In genomic region chr15:64130159-64130558, GRCh38 we compare ENCODE assay signal across 27 cellular contexts. TPM values are rescaled to one million over a fixed set of nuclear protein-coding genes. Genes with fewer than 3 reads are reported as not detected.
DNase-seq lines count a peak whose midpoint lies in the region; TF ChIP-seq lines count a peak whose summit lies in the region.
"Had no signal": no experiment of that assay in that cellular context is flagged by ENCODE, and none has a peak within 500 bp of the region (broad histone marks: within the 10 kb centered on the region; RNA-seq: fewer than 3 reads in every experiment).

No MANE protein-coding gene starts in this region.

- no peaks in the 10 kb centered on the region for H3K9me3 ChIP-seq in thyroid gland
- H3K9me3 ChIP-seq: BE2C, BLaER1 had no signal

- BruUV-seq in MCF 10A (replicated peaks; lab: Mats Ljungman, UMichigan), result no TSS peak

- no peak overlapping the region for H3K27ac Mint-ChIP-seq in progenitor cell of endocrine pancreas
- no peak overlapping the region for H3K27ac Mint-ChIP-seq in MCF 10A (ENCODE audit: low read depth, unreplicated experiment)
- H3K27ac Mint-ChIP-seq: CD4-positive, alpha-beta memory T cell; CD4-positive, CD25-positive, alpha-beta regulatory T cell had no signal

- peaks cover 37 to 52% of the 10 kb centered on the region in 2 donors for H3K36me3 ChIP-seq in thyroid gland

- H3K4me3 Mint-ChIP-seq in progenitor cell of endocrine pancreas (ENCODE audit: low read depth), result no peak overlapping the region
- H3K4me3 Mint-ChIP-seq in MCF 10A (ENCODE audit: unreplicated experiment), result no peak overlapping the region
- H3K4me3 Mint-ChIP-seq: CD14-positive monocyte; CD4-positive, alpha-beta memory T cell; CD4-positive, CD25-positive, alpha-beta regulatory T cell; CD8-positive, alpha-beta memory T cell had no signal

- H3K9me3 Mint-ChIP-seq in progenitor cell of endocrine pancreas (ENCODE audit: low read depth), result no peaks in the 10 kb centered on the region
- H3K9me3 Mint-ChIP-seq in MCF 10A (ENCODE audit: unreplicated experiment), result no peaks in the 10 kb centered on the region
- H3K9me3 Mint-ChIP-seq: CD14-positive monocyte; CD4-positive, alpha-beta memory T cell; CD4-positive, CD25-positive, alpha-beta regulatory T cell; CD8-positive, alpha-beta memory T cell had no signal

- POLR2A ChIA-PET in MCF 10A (lab: Yijun Ruan, JAX), result no interaction called here

- H3K36me3 Mint-ChIP-seq in progenitor cell of endocrine pancreas (ENCODE audit: insufficient read depth), result peaks cover 24% of the 10 kb centered on the region
- peaks cover 98% of the 10 kb centered on the region for H3K36me3 Mint-ChIP-seq in MCF 10A (ENCODE audit: insufficient read depth, unreplicated experiment)

- peaks cover 85 to 95% of the 10 kb centered on the region in 2 donors for H3K4me1 ChIP-seq in thyroid gland
- H3K4me1 ChIP-seq: BLaER1 had no signal

- H3K27me3 ChIP-seq in dorsolateral prefrontal cortex (no peaks in the 10 kb centered on the region), layer of hippocampus (ENCODE audit: control insufficient read depth, insufficient read depth, low read length) (no peaks in the 10 kb centered on the region), thyroid gland (no peaks in the 10 kb centered on the region)
- H3K27me3 ChIP-seq: BE2C, BLaER1 had no signal

- peak overlapping the region in 49 of 59 donors; percentile 8 to 99 (median 88) for H3K27ac ChIP-seq in dorsolateral prefrontal cortex
- peak overlapping the region; percentile 2 for H3K27ac ChIP-seq in layer of hippocampus (ENCODE audit: low read depth, low read length)
- peak overlapping the region; percentile 91 for H3K27ac ChIP-seq in substantia nigra (ENCODE audit: low read depth, low read length, poor library complexity, severe bottlenecking)
- peak overlapping the region; percentile 93 to 99 (median 96) for H3K27ac ChIP-seq in thyroid gland
- H3K27ac ChIP-seq: BLaER1 had no signal

- TF ChIP-seq CTCF in dorsolateral prefrontal cortex (IDR thresholded peaks at IDR 0.05 in 54 of 56, conservative IDR thresholded peaks at IDR 0.05 in 2 of 56; ENCODE audit: low read depth in 1 of 56, partially characterized antibody in 56 of 56), result no peak
- no peak for TF ChIP-seq CTCF in thyroid gland (IDR thresholded peaks at IDR 0.05)
- no peak for TF ChIP-seq CTCF in progenitor cell of endocrine pancreas (IDR thresholded peaks at IDR 0.05; ENCODE audit: unreplicated experiment)
- TF ChIP-seq CTCF in MCF 10A (IDR thresholded peaks at IDR 0.05; ENCODE audit: unreplicated experiment), result no peak

- intact Hi-C loops in dorsolateral prefrontal cortex (cut with DNase I), result no loop called here
- intact Hi-C loops in thyroid gland (cut with DNase I), result no loop called here
- intact Hi-C loops in MCF 10A (cut with micrococcal nuclease), result no loop called here

- H3K4me3 ChIP-seq in dorsolateral prefrontal cortex, result no peak overlapping the region
- H3K4me3 ChIP-seq in thyroid gland (replicated peaks in 1 of 3), result no peak overlapping the region
- H3K4me3 ChIP-seq: BLaER1, GM12878 had no signal

- DNase-seq in dorsolateral prefrontal cortex (no peak), substantia nigra (lab: John Stamatoyannopoulos, UW) (no peak), thyroid gland (peak; percentile 78 to 85), NOMO-1 treated with dmso at 0.1 percent for 144 hours (lab: John Stamatoyannopoulos, UW; ENCODE audit: unreplicated experiment) (no peak), NCI-H510A (lab: John Stamatoyannopoulos, UW) (no peak), progenitor cell of endocrine pancreas (ENCODE audit: low spot score, unreplicated experiment) (no peak), MCF 10A (ENCODE audit: unreplicated experiment) (no peak)
- DNase-seq: 8988T; ACHN; BE2C; C1 segment of cervical spinal cord; CD4-positive, alpha-beta memory T cell; CD4-positive, CD25-positive, alpha-beta regulatory T cell; CD8-positive, alpha-beta memory T cell; COR-L47; DMS 273 treated with DMSO at 0.1 percent for 48 hours; DMS153; DMS53; DMS79; DND-41; EL; GDM1 had no signal

- CTCF ChIA-PET in MCF 10A (lab: Yijun Ruan, JAX), result interaction anchor here (3.3 kb wide), 1 partner anchor 22 kb away, joined by 14 read pairs; no protein-coding TSS in a partner anchor

- 44 to 47% methylated on average over 3 of the region's 3 CpGs for WGBS in thyroid gland, 2 donors

- H3K4me1 Mint-ChIP-seq in progenitor cell of endocrine pancreas (ENCODE audit: low read depth), result no peaks in the 10 kb centered on the region
- no peaks in the 10 kb centered on the region for H3K4me1 Mint-ChIP-seq in MCF 10A (ENCODE audit: insufficient read depth, unreplicated experiment)
- H3K4me1 Mint-ChIP-seq: CD14-positive monocyte; CD4-positive, CD25-positive, alpha-beta regulatory T cell had no signal

- H3K27me3 Mint-ChIP-seq in progenitor cell of endocrine pancreas (no peaks in the 10 kb centered on the region), MCF 10A (ENCODE audit: insufficient read depth, unreplicated experiment) (no peaks in the 10 kb centered on the region)
- H3K27me3 Mint-ChIP-seq: CD4-positive, alpha-beta memory T cell; CD4-positive, CD25-positive, alpha-beta regulatory T cell; CD8-positive, alpha-beta memory T cell had no signal

- TF ChIP-seq POLR2A in thyroid gland (IDR thresholded peaks at IDR 0.05), result peak in 1 of 2 donors; percentile 52

RNA-seq across cellular contexts. Expression of gene SNX22, which starts 21.4 kb away (rescaled TPM):
- 10 to 100 TPM in 113 of 120 experiments, 1 to 10 TPM in 7; 3.1 to 59.1 (median 19.8) TPM for total RNA-seq in dorsolateral prefrontal cortex
- 100 to 1,000 TPM; 102 to 241 (median 123) TPM for total RNA-seq in thyroid gland
- total RNA-seq in progenitor cell of endocrine pancreas, result 7.3 and 8.1 TPM in 2 replicates
- 0.16 and 0.25 TPM in 2 replicates for total RNA-seq in MCF 10A (2022)
- total RNA-seq: Daoy had no signal

RNA-seq across cellular contexts. Expression of gene PPIB, which starts 32.7 kb away (rescaled TPM):
- total RNA-seq in dorsolateral prefrontal cortex (100 to 1,000 TPM in 85 of 120 experiments, 10 to 100 TPM in 35; 75.2 to 173 (median 106) TPM), thyroid gland (1,000 to 10,000 TPM; 1,046 to 3,819 (median 1,394) TPM), progenitor cell of endocrine pancreas (491 and 499 TPM in 2 replicates), MCF 10A (2022) (874 and 1,247 TPM in 2 replicates)

RNA-seq across cellular contexts. Expression of gene SNX1, which starts 34.4 kb away (rescaled TPM):
- 100 to 1,000 TPM in 82 of 120 experiments, 10 to 100 TPM in 38; 71.7 to 193 (median 110) TPM for total RNA-seq in dorsolateral prefrontal cortex
- total RNA-seq in thyroid gland, result 100 to 1,000 TPM; 184 to 348 (median 211) TPM
- 91.4 and 95.9 TPM in 2 replicates for total RNA-seq in progenitor cell of endocrine pancreas
- 70.2 and 83.6 TPM in 2 replicates for total RNA-seq in MCF 10A (2022)

RNA-seq across cellular contexts. Expression of gene CIAO2A, which starts 36.5 kb away (rescaled TPM):
- total RNA-seq in dorsolateral prefrontal cortex (10 to 100 TPM; 13.7 to 37.5 (median 22.9) TPM), thyroid gland (100 to 1,000 TPM; 104 to 144 (median 129) TPM), progenitor cell of endocrine pancreas (52.6 and 54.4 TPM in 2 replicates), MCF 10A (2022) (38.7 and 44.7 TPM in 2 replicates)

Comparison
In these comparisons a context has a peak if more than half of its experiments do, and no peak if none do; other contexts are left out.
1. DNase-seq: peak in thyroid gland (2 of 2); none in dorsolateral prefrontal cortex (0 of 10), substantia nigra (0 of 49), NOMO-1 treated with dmso at 0.1 percent for 144 hours (single experiment), NCI-H510A (single experiment), progenitor cell of endocrine pancreas (single experiment) and MCF 10A (single experiment).
2. H3K27ac ChIP-seq: peak in every context shown above with its lines; median percentile 96 in thyroid gland; 91 in substantia nigra; 88 in dorsolateral prefrontal cortex; 2 in layer of hippocampus.